25 cellular contexts compared by ENCODE assay signal in the genomic region with DNA sequence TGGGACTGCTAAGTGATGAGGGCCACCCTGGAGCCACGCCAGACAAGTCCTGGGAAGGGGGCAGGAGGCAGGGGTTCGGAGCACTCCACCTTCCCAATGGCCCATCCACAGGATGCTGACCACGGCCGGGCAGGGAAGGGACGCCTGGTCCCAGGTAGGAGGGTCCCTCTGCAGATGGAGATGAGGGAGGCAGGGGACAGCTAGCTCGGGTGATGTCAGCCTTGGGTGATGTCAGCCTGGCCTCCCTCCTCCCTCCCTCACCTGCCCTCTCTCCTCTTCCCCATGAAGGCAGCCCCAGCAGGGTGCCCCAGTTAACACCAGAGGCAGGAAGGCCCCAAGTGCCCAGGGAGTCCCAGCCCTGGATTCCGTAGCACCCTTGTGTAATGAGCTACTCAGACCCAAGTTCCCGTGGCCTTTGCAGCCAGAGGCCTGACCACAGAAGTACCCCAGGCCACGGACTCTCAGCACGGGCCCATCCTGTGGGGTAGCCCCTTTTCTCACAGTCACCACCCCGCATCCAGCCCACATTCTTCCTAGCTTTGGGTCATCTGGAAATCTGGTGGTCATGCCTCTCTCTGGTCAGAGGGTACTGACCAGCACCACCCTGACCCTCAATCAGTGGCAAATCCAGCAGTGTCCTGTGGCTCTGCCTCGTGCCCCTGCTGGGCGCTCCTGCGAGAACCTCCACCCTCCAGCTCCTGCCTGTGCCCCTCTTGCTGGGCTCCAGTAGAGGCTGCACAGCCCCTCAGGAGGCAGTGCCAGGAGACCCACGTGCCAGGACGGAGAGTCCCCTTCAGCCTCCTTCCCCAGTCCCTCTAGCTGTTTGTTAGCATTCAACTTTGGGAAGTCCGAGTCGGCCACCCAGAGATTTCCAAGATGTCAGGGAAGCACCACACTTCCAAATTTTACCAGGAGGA. TPM values are rescaled to one million over a fixed set of nuclear protein-coding genes. Genes with fewer than 3 reads are reported as not detected.
DNase-seq lines count a peak whose midpoint lies in the region; ATAC-seq and TF ChIP-seq lines count a peak whose summit lies in the region.
"Had no signal": no experiment of that assay in that cellular context is flagged by ENCODE, and none has a peak within 500 bp of the region (broad histone marks: within the 10 kb centered on the region; RNA-seq: fewer than 3 reads in every experiment).

No MANE protein-coding gene starts in this region.

- intact Hi-C loops in Right ventricle myocardium inferior (cut with DNase I) (no loop called here), Right ventricle myocardium superior (cut with DNase I) (no loop called here)

- no peaks in the 10 kb centered on the region for H3K36me3 ChIP-seq in endodermal cell (ENCODE audit: control insufficient read depth, insufficient read depth, low read length)
- H3K36me3 ChIP-seq: ascending aorta had no signal

- peaks cover 11% of the 10 kb centered on the region for H3K4me1 Mint-ChIP-seq in endodermal cell
- H3K4me1 Mint-ChIP-seq in stimulated activated naive B cell treated with anti-CD40 and anti-IgM and Interleukin-4, amounts not matched to agents 10 μg/mL and 1 μg/mL and 100 μg/mL, for 72 hours: peaks cover 16 to 26% of the 10 kb centered on the region in 2 donors
- H3K4me1 Mint-ChIP-seq in T-helper 2 cell treated with Interferon-gamma antibody and Interleukin-4, amounts not matched to agents 5 μg/mL and 100 μg/mL, for 36 hours (ENCODE audit: low read depth): no peaks in the 10 kb centered on the region

- no peak for ATAC-seq in Right ventricle myocardium inferior
- ATAC-seq in Right ventricle myocardium superior (ENCODE audit: poor library complexity): no peak
- ATAC-seq in stimulated activated naive B cell treated with anti-CD40 and anti-IgM and Interleukin-4, amounts not matched to agents 10 μg/mL and 1 μg/mL and 100 μg/mL, for 72 hours (replicated peaks): peak in 1 of 2 donors; percentile 33
- no peak for ATAC-seq in HG03159 (IDR thresholded peaks at IDR 0.05; ENCODE audit: unreplicated experiment)
- ATAC-seq: psoas muscle, SK-N-SH treated with all-trans-retinoic acid at 6 μM for 48 hours had no signal

- H3K4me3 ChIP-seq in endodermal cell (ENCODE audit: low read length): no peak overlapping the region
- H3K4me3 ChIP-seq: ascending aorta, lung, psoas muscle had no signal

- H3K36me3 Mint-ChIP-seq in endodermal cell (ENCODE audit: low read depth): peaks cover 25% of the 10 kb centered on the region
- H3K36me3 Mint-ChIP-seq in stimulated activated naive B cell treated with anti-CD40 and anti-IgM and Interleukin-4, amounts not matched to agents 10 μg/mL and 1 μg/mL and 100 μg/mL, for 72 hours: no peaks in the 10 kb centered on the region
- H3K36me3 Mint-ChIP-seq in T-helper 2 cell treated with Interferon-gamma antibody and Interleukin-4, amounts not matched to agents 5 μg/mL and 100 μg/mL, for 36 hours (ENCODE audit: low read depth): no peaks in the 10 kb centered on the region
- H3K36me3 Mint-ChIP-seq: activated naive CD8-positive, alpha-beta T cell; IgD-negative memory B cell had no signal

- H3K27me3 ChIP-seq in endodermal cell (ENCODE audit: control insufficient read depth, insufficient read depth, low read length, poor library complexity, severe bottlenecking): no peaks in the 10 kb centered on the region
- H3K27me3 ChIP-seq: ascending aorta had no signal

- H3K9me3 Mint-ChIP-seq in endodermal cell: peaks cover 4% of the 10 kb centered on the region
- H3K9me3 Mint-ChIP-seq in stimulated activated naive B cell treated with anti-CD40 and anti-IgM and Interleukin-4, amounts not matched to agents 10 μg/mL and 1 μg/mL and 100 μg/mL, for 72 hours: peaks cover 3 to 4% of the 10 kb centered on the region in 2 donors
- H3K9me3 Mint-ChIP-seq in T-helper 2 cell treated with Interferon-gamma antibody and Interleukin-4, amounts not matched to agents 5 μg/mL and 100 μg/mL, for 36 hours: no peaks in the 10 kb centered on the region
- H3K9me3 Mint-ChIP-seq: activated T-helper 2 cell treated with anti-CD3 and anti-CD28 coated beads, Interferon-gamma antibody, Interleukin-2, Interleukin-4, amounts not matched to agents 10 μg/mL and 5 μg/mL and 100 μg/mL, durations not matched to agents 14 hours and 24 hours and 36 hours had no signal

- no peak overlapping the region for H3K4me3 Mint-ChIP-seq in endodermal cell
- H3K4me3 Mint-ChIP-seq in stimulated activated naive B cell treated with anti-CD40 and anti-IgM and Interleukin-4, amounts not matched to agents 10 μg/mL and 1 μg/mL and 100 μg/mL, for 72 hours: no peak overlapping the region
- H3K4me3 Mint-ChIP-seq in T-helper 2 cell treated with Interferon-gamma antibody and Interleukin-4, amounts not matched to agents 5 μg/mL and 100 μg/mL, for 36 hours: no peak overlapping the region
- H3K4me3 Mint-ChIP-seq: activated B cell treated with CpG ODN at 0.5 μM for 24 hours; activated naive CD8-positive, alpha-beta T cell had no signal

- peak overlapping the region; percentile 48 for H3K27ac Mint-ChIP-seq in endodermal cell
- peak overlapping the region; percentile 90 for H3K27ac Mint-ChIP-seq in stimulated activated naive B cell treated with anti-CD40 and anti-IgM and Interleukin-4, amounts not matched to agents 10 μg/mL and 1 μg/mL and 100 μg/mL, for 72 hours
- no peak overlapping the region for H3K27ac Mint-ChIP-seq in T-helper 2 cell treated with Interferon-gamma antibody and Interleukin-4, amounts not matched to agents 5 μg/mL and 100 μg/mL, for 36 hours
- H3K27ac Mint-ChIP-seq: activated B cell treated with CpG ODN at 0.5 μM for 24 hours; activated naive CD8-positive, alpha-beta T cell; activated T-helper 2 cell treated with anti-CD3 and anti-CD28 coated beads, Interferon-gamma antibody, Interleukin-2, Interleukin-4, amounts not matched to agents 10 μg/mL and 5 μg/mL and 100 μg/mL, durations not matched to agents 14 hours and 24 hours and 36 hours; IgD-negative memory B cell had no signal

- H3K27ac ChIP-seq in endodermal cell (ENCODE audit: low read depth, low read length): no peak overlapping the region
- H3K27ac ChIP-seq: ascending aorta, psoas muscle had no signal

- peak; percentile 54 for DNase-seq in Right ventricle myocardium inferior (ENCODE audit: missing footprints)
- DNase-seq in Right ventricle myocardium superior: no peak
- DNase-seq in NCI-H2107 treated with DMSO at 0.1 percent for 48 hours (lab: John Stamatoyannopoulos, UW; ENCODE audit: unreplicated experiment): peak; percentile 49
- no peak for DNase-seq in endodermal cell
- no peak for DNase-seq in stimulated activated naive B cell treated with anti-CD40 and anti-IgM and Interleukin-4, amounts not matched to agents 10 μg/mL and 1 μg/mL and 100 μg/mL, for 72 hours
- DNase-seq in T-helper 2 cell treated with Interferon-gamma antibody and Interleukin-4, amounts not matched to agents 5 μg/mL and 100 μg/mL, for 36 hours (ENCODE audit: low spot score): no peak
- no peak for DNase-seq in NCI-H187 (lab: John Stamatoyannopoulos, UW)
- DNase-seq: ACHN; activated B cell treated with CpG ODN at 0.5 μM for 24 hours; activated CD4-positive, alpha-beta T cell treated with anti-CD3 and anti-CD28 coated beads, Interleukin-2, amount 50 U/mL, for 48 hours; activated CD8-positive, alpha-beta memory T cell treated with anti-CD3 and anti-CD28 coated beads, Interleukin-2, amount 50 U/mL, for 48 hours; Calu3; central memory CD4-positive, alpha-beta T cell; dermis blood vessel endothelial cell; HCEC 1CT; islet precursor cell; stimulated activated CD4-positive, alpha-beta T cell treated with anti-CD3 and anti-CD28 coated beads, Interleukin-1b, Interleukin-23, amount 100 ng/mL, for 48 hours had no signal

- H3K4me1 ChIP-seq in endodermal cell (ENCODE audit: control insufficient read depth, insufficient read depth, low read length): no peaks in the 10 kb centered on the region
- H3K4me1 ChIP-seq: ascending aorta, psoas muscle had no signal

- no peak overlapping the region for H3K9ac ChIP-seq in endodermal cell (ENCODE audit: extremely low read depth, low read length, poor library complexity, severe bottlenecking)

- H3K9me3 ChIP-seq in endodermal cell (ENCODE audit: control insufficient read depth, low read length): no peaks in the 10 kb centered on the region
- H3K9me3 ChIP-seq: ascending aorta, psoas muscle had no signal

- WGBS in endodermal cell (ENCODE audit: insufficient coverage in 1 of 2, insufficient read length in 1 of 2), 2 experiments: 91 to 98% methylated on average over 6 to 18 of the region's 18 CpGs

- no peaks in the 10 kb centered on the region for H3K27me3 Mint-ChIP-seq in endodermal cell (ENCODE audit: insufficient read depth)
- H3K27me3 Mint-ChIP-seq in stimulated activated naive B cell treated with anti-CD40 and anti-IgM and Interleukin-4, amounts not matched to agents 10 μg/mL and 1 μg/mL and 100 μg/mL, for 72 hours: peaks cover 21 to 27% of the 10 kb centered on the region in 2 donors
- H3K27me3 Mint-ChIP-seq in T-helper 2 cell treated with Interferon-gamma antibody and Interleukin-4, amounts not matched to agents 5 μg/mL and 100 μg/mL, for 36 hours (ENCODE audit: low read depth): no peaks in the 10 kb centered on the region
- H3K27me3 Mint-ChIP-seq: activated naive CD8-positive, alpha-beta T cell had no signal

- TF ChIP-seq CTCF in endodermal cell (conservative IDR thresholded peaks at IDR 0.05): no peak

RNA-seq across cellular contexts. Expression of a gene that starts 47.4 kb away (rescaled TPM):
- total RNA-seq in Right ventricle myocardium inferior: 0.03 TPM
- total RNA-seq in Right ventricle myocardium superior: 0.11 TPM
- total RNA-seq in endodermal cell: 10 to 100 TPM; 22.3 to 49.6 TPM
- 6.4 TPM for polyA plus RNA-seq in endodermal cell (2013, experiment 1 of 2)
- polyA plus RNA-seq in endodermal cell (2013, experiment 2 of 2): 7.0 TPM
- total RNA-seq: activated T-helper 2 cell treated with anti-CD3 and anti-CD28 coated beads, Interferon-gamma antibody, Interleukin-2, Interleukin-4, amounts not matched to agents 10 μg/mL and 5 μg/mL and 100 μg/mL, durations not matched to agents 14 hours and 24 hours and 36 hours had no signal
- polyA plus RNA-seq: IgD-negative memory B cell had no signal

Comparison
In these comparisons a context has a peak if more than half of its experiments do, and no peak if none do; other contexts are left out.
1. DNase-seq: peak in Right ventricle myocardium inferior (single experiment) and NCI-H2107 treated with DMSO at 0.1 percent for 48 hours (single experiment); none in Right ventricle myocardium superior (single experiment), endodermal cell (single experiment), stimulated activated naive B cell treated with anti-CD40 and anti-IgM and Interleukin-4, amounts not matched to agents 10 μg/mL and 1 μg/mL and 100 μg/mL, for 72 hours (single experiment), T-helper 2 cell treated with Interferon-gamma antibody and Interleukin-4, amounts not matched to agents 5 μg/mL and 100 μg/mL, for 36 hours (single experiment) and NCI-H187 (0 of 2).
2. RNA of a gene that starts 47.4 kb away (total RNA-seq): 22.3 to 49.6 TPM in endodermal cell; 0.11 TPM in Right ventricle myocardium superior (single experiment) and 0.03 TPM in Right ventricle myocardium inferior (single experiment); every median in the first group is over 10 times any median in the second.